In the genomic region with DNA sequence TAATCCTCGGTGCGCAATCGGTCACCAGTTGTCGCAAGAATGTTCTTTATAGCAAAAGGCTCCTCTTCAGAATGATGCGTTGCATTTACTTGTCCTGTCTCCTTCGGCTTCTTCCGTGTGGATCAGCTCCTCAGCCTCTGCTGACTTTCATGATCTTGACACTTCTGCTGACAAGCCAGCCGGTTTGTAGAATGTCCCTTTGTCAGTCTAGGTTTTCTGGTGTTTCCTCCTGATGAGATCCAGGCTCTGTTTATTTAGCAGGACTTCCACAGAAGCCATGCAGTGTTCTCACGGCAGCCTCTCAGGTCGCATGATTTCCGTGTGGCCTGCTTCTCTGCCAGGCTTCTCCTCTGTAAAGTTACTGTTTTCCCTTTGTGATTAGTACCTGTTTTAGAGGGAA, we compare ENCODE assay signal across 1 cellular context.
TF ChIP-seq lines count a peak whose summit lies in the region.

No MANE protein-coding gene starts in this region.

TF ChIP-seq in SK-N-SH treated with all-trans-retinoic acid at 6 μM for 48 hours, 23 proteins besides CTCF, POLR2A, EP300 and RAD21 (continued from another document):
- TF ChIP-seq, protein P1, sequence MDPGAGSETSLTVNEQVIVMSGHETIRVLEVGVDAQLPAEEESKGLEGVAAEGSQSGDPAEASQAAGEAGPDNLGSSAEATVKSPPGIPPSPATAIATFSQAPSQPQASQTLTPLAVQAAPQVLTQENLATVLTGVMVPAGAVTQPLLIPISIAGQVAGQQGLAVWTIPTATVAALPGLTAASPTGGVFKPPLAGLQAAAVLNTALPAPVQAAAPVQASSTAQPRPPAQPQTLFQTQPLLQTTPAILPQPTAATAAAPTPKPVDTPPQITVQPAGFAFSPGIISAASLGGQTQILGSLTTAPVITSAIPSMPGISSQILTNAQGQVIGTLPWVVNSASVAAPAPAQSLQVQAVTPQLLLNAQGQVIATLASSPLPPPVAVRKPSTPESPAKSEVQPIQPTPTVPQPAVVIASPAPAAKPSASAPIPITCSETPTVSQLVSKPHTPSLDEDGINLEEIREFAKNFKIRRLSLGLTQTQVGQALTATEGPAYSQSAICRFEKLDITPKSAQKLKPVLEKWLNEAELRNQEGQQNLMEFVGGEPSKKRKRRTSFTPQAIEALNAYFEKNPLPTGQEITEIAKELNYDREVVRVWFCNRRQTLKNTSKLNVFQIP (CRISPR knock-in tag; IDR thresholded peaks at IDR 0.05; ENCODE audit: borderline replicate concordance, low read depth): no peak
- TF ChIP-seq ISL1 (CRISPR knock-in tag; IDR thresholded peaks at IDR 0.05) (no peak), TCF4 (CRISPR knock-in tag; IDR thresholded peaks at IDR 0.05; ENCODE audit: borderline replicate concordance) (no peak), ZNF8 (CRISPR knock-in tag; IDR thresholded peaks at IDR 0.05) (no peak)
